ENCODE assay signal across 9 cellular contexts in genomic region chr9:136671646-136672430, GRCh38. TPM values are rescaled to one million over a fixed set of nuclear protein-coding genes. Genes with fewer than 3 reads are reported as not detected.
DNase-seq lines count a peak whose midpoint lies in the region; ATAC-seq and TF ChIP-seq lines count a peak whose summit lies in the region.
"Had no signal": no experiment of that assay in that cellular context is flagged by ENCODE, and none has a peak within 500 bp of the region (broad histone marks: within the 10 kb centered on the region; RNA-seq: fewer than 3 reads in every experiment).

No MANE protein-coding gene starts in this region.

- intact Hi-C loops in body of pancreas (cut with DNase I) = no loop called here

- H3K4me1 ChIP-seq in SJCRH30 = peaks cover 16% of the 10 kb centered on the region
- H3K4me1 ChIP-seq in body of pancreas = peaks cover 46% of the 10 kb centered on the region
- H3K4me1 ChIP-seq in mesodermal cell (ENCODE audit: control insufficient read depth, insufficient read depth, low read length, poor library complexity, severe bottlenecking) = peaks cover 4% of the 10 kb centered on the region

- ATAC-seq in body of pancreas (peak; percentile 31), GM19035 (IDR thresholded peaks at IDR 0.05; ENCODE audit: unreplicated experiment) (no peak)

- peak; percentile 69 to 92 (median 74) for TF ChIP-seq CTCF in body of pancreas (IDR thresholded peaks at IDR 0.05)

- peaks cover 39% of the 10 kb centered on the region for H3K27me3 ChIP-seq in SJCRH30
- no peaks in the 10 kb centered on the region for H3K27me3 ChIP-seq in body of pancreas

- WGBS in body of pancreas, 2 donors = 0 to 41% methylated on average over 1 to 25 of the region's 27 CpGs
- 64 to 77% methylated on average over 19 to 25 of the region's 27 CpGs for WGBS in mesodermal cell (ENCODE audit: insufficient coverage in 2 of 2), 2 experiments

- no peak overlapping the region for H3K4me3 ChIP-seq in SJCRH30
- H3K4me3 ChIP-seq in body of pancreas = no peak overlapping the region
- no peak overlapping the region for H3K4me3 ChIP-seq in mesodermal cell (ENCODE audit: extremely low read depth, insufficient read depth, low read length, poor library complexity, severe bottlenecking)

- H3K27ac ChIP-seq in SJCRH30 (no peak overlapping the region), body of pancreas (no peak overlapping the region), mesodermal cell (ENCODE audit: low read depth, low read length, severe bottlenecking) (peak overlapping the region; percentile 5)

- DNase-seq in NCI-H1092 treated with DMSO at 0.1 percent for 48 hours (lab: John Stamatoyannopoulos, UW) (peak; percentile 10), NCI-H1092 (lab: John Stamatoyannopoulos, UW) (no peak), SJCRH30 (peak; percentile 54 to 73), body of pancreas (peak; percentile 45 to 64 (median 60)), GOT3 (lab: John Stamatoyannopoulos, UW) (no peak), cerebellum (ENCODE audit: low spot score) (no peak)

- H3K36me3 ChIP-seq in SJCRH30 (no peaks in the 10 kb centered on the region), body of pancreas (replicated peaks in 1 of 2; ENCODE audit: insufficient read depth in 1 of 2, low read depth in 2 of 2) (no peaks in the 10 kb centered on the region), mesodermal cell (ENCODE audit: control insufficient read depth, insufficient read depth, low read length) (peaks cover 18% of the 10 kb centered on the region)

- no peak for TF ChIP-seq POLR2A in body of pancreas (IDR thresholded peaks at IDR 0.05)

- H3K9me3 ChIP-seq in SJCRH30 (replicated peaks) = no peaks in the 10 kb centered on the region
- no peaks in the 10 kb centered on the region for H3K9me3 ChIP-seq in body of pancreas
- no peaks in the 10 kb centered on the region for H3K9me3 ChIP-seq in mesodermal cell (ENCODE audit: control insufficient read depth, low read length)

RNA-seq across cellular contexts. Expression of gene EGFL7, which starts 9.1 kb away (rescaled TPM):
- 0.71 and 0.81 TPM in 2 replicates for total RNA-seq in SJCRH30 (2014; rRNA removed; shearing (Covaris generic))
- total RNA-seq in body of pancreas (10 to 100 TPM; 14.8 to 47.0 TPM), cerebellum (11.6 TPM)
- 188 TPM for polyA plus RNA-seq in mesodermal cell (2013, experiment 1 of 2)
- 118 TPM for polyA plus RNA-seq in mesodermal cell (2013, experiment 2 of 2)
- polyA plus RNA-seq: CD4-positive, CD25-positive, alpha-beta regulatory T cell had no signal

RNA-seq across cellular contexts. Expression of gene AGPAT2, which starts 15.4 kb away (rescaled TPM):
- 11.2 and 11.8 TPM in 2 replicates for total RNA-seq in SJCRH30 (2014; rRNA removed; shearing (Covaris generic))
- total RNA-seq in body of pancreas (100 to 1,000 TPM in 1 of 2 donors, 10 to 100 TPM in 1; 94.2 to 275 TPM), cerebellum (2.8 TPM)
- polyA plus RNA-seq in mesodermal cell (2013, experiment 1 of 2) = 30.0 TPM
- polyA plus RNA-seq in mesodermal cell (2013, experiment 2 of 2) = 23.8 TPM

RNA-seq across cellular contexts. Expression of gene DIPK1B, which starts 40.5 kb away (rescaled TPM):
- 5.0 and 6.1 TPM in 2 replicates for total RNA-seq in SJCRH30 (2014; rRNA removed; shearing (Covaris generic))
- 10 to 100 TPM in 1 of 2 donors, 1 to 10 TPM in 1; 2.0 to 25.7 TPM for total RNA-seq in body of pancreas
- polyA plus RNA-seq in mesodermal cell (2013, experiment 1 of 2) = 89.9 TPM
- polyA plus RNA-seq in mesodermal cell (2013, experiment 2 of 2) = 67.3 TPM
- 24.1 TPM for total RNA-seq in cerebellum

Comparison
In these comparisons a context has a peak if more than half of its experiments do, and no peak if none do; other contexts are left out.
1. DNase-seq: peak in NCI-H1092 treated with DMSO at 0.1 percent for 48 hours (single experiment), SJCRH30 (2 of 2) and body of pancreas (4 of 4); none in NCI-H1092 (single experiment), GOT3 (single experiment) and cerebellum (single experiment).